In genomic region chr2:1478311-1479305, GRCh38 we compare ENCODE assay signal across 17 cellular contexts.
DNase-seq lines count a peak whose midpoint lies in the region; ATAC-seq, FAIRE-seq and TF ChIP-seq lines count a peak whose summit lies in the region.
"Had no signal": no experiment of that assay in that cellular context is flagged by ENCODE, and none has a peak within 500 bp of the region (broad histone marks: within the 10 kb centered on the region; RNA-seq: fewer than 3 reads in every experiment).

No MANE protein-coding gene starts in this region.

- H3K4me3 ChIP-seq in bronchial epithelial cell (ENCODE audit: low read depth, low read length), result no peak overlapping the region

- intact Hi-C loops in cardiac septum (cut with DNase I), result no loop called here
- intact Hi-C loops in left cardiac atrium (cut with DNase I), result no loop called here

- no peak for TF ChIP-seq CTCF in bronchial epithelial cell (IDR thresholded peaks at IDR 0.05; ENCODE audit: insufficient read depth, low read length, severe bottlenecking)

- FAIRE-seq in bronchial epithelial cell (lab: Jason Lieb, UNC), result peak; percentile 89
- FAIRE-seq: GM18507 had no signal

- DNase-seq in cardiac septum (ENCODE audit: low spot score) (peak; percentile 66), left cardiac atrium (no peak), bronchial epithelial cell (ENCODE audit: low read depth) (no peak), mesenteric fat pad (ENCODE audit: low spot score) (peak; percentile 85), NCI-H2029 treated with DMSO at 0.1 percent for 48 hours (lab: John Stamatoyannopoulos, UW) (no peak)
- DNase-seq in stimulated activated CD8-positive, alpha-beta memory T cell treated with anti-CD3 and anti-CD28 coated beads, Interleukin-4, amount 100 ng/mL, for 48 hours, result no peak
- DNase-seq: DMS53; HFFc6; KG1; NCI-H1092; NCI-H1694; NCI-H345; NCI-H69; NK-92 treated with Interleukin-12 subunit alpha and Interleukin-12 subunit beta, amount 100 ng/mL, for 24 hours; PC-3 had no signal

- ATAC-seq in left cardiac atrium, result no peak
- no peak for ATAC-seq in HG03135 (IDR thresholded peaks at IDR 0.05; ENCODE audit: unreplicated experiment)
- ATAC-seq: PC-3 had no signal

- no peaks in the 10 kb centered on the region for H3K36me3 ChIP-seq in bronchial epithelial cell (ENCODE audit: control insufficient read depth, insufficient read depth, low read length)

- no peaks in the 10 kb centered on the region for H3K27me3 ChIP-seq in bronchial epithelial cell (ENCODE audit: control insufficient read depth, insufficient read depth, low read length)

Comparison
In these comparisons a context has a peak if more than half of its experiments do, and no peak if none do; other contexts are left out.
1. DNase-seq: peak in cardiac septum (single experiment) and mesenteric fat pad (single experiment); none in left cardiac atrium (single experiment), bronchial epithelial cell (single experiment), NCI-H2029 treated with DMSO at 0.1 percent for 48 hours (single experiment) and stimulated activated CD8-positive, alpha-beta memory T cell treated with anti-CD3 and anti-CD28 coated beads, Interleukin-4, amount 100 ng/mL, for 48 hours (single experiment).